Comparison of ENCODE assay signal across 10 cellular contexts in the genomic region with DNA sequence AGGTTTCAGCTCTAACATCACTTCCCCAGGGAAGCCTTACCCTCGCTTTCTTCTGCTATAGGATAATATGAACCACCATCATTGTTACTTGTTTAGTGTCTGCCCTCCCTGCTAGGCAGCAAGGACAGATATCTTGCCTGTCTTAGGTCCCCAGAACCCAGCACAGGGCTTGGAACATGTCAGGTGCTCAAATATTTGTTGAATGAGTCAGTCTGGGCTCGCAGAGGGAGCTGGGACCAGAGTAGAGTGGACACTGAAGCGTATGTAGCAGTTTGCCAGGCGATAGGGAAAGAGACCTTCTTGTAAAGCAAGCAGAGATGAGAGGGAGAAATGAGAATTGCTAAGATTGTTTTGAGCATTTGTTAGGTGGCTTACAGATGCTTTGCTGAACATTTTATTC. TPM values are rescaled to one million over a fixed set of nuclear protein-coding genes. Genes with fewer than 3 reads are reported as not detected.
A peak's percentile ranks its signal among the peaks of the same experiment; 100 is the strongest.
DNase-seq lines count a peak whose midpoint lies in the region; ATAC-seq, FAIRE-seq and TF ChIP-seq lines count a peak whose summit lies in the region.
"Had no signal": no experiment of that assay in that cellular context is flagged by ENCODE, and none has a peak within 500 bp of the region (broad histone marks: within the 10 kb centered on the region; RNA-seq: fewer than 3 reads in every experiment).

No MANE protein-coding gene starts in this region.

- intact Hi-C loops in Panc1 (cut with micrococcal nuclease; ENCODE audit: unreplicated experiment): no loop called here

- no peaks in the 10 kb centered on the region for H3K27me3 Mint-ChIP-seq in osteocyte (ENCODE audit: unreplicated experiment)
- H3K27me3 Mint-ChIP-seq: central memory CD8-positive, alpha-beta T cell had no signal

- peak overlapping the region; percentile 0 for H3K4me2 ChIP-seq in parathyroid adenoma (ENCODE audit: low read length)

- CTCF ChIA-PET in Panc1 (lab: Charles Lee): no interaction called here

- peaks cover 5% of the 10 kb centered on the region for H3K4me1 Mint-ChIP-seq in osteocyte (ENCODE audit: unreplicated experiment)

- POLR2A ChIA-PET in Panc1 (lab: Charles Lee): no interaction called here

- no peak overlapping the region for H3K4me3 ChIP-seq in Panc1 (ENCODE audit: low read depth in 2 of 2, low read length in 2 of 2)
- no peak overlapping the region for H3K4me3 ChIP-seq in fibroblast of villous mesenchyme (ENCODE audit: low read depth, low read length)
- H3K4me3 ChIP-seq in parathyroid adenoma (ENCODE audit: low read depth, low read length): no peak overlapping the region

- H3K4me3 Mint-ChIP-seq in osteocyte (ENCODE audit: unreplicated experiment): no peak overlapping the region
- H3K4me3 Mint-ChIP-seq: central memory CD8-positive, alpha-beta T cell; T-helper 1 cell treated with Interleukin-12 subunit alpha and Interleukin-12 subunit beta and Interleukin-4 antibody, amounts not matched to agents 30 μg/mL and 1 μg/mL, for 36 hours had no signal

- H3K9me3 ChIP-seq in Panc1 (ENCODE audit: control insufficient read depth, insufficient read depth, low read depth, low read length) (no peaks in the 10 kb centered on the region), parathyroid adenoma (ENCODE audit: control insufficient read depth, low read length) (no peaks in the 10 kb centered on the region)

- no peak overlapping the region for H3K27ac Mint-ChIP-seq in osteocyte (ENCODE audit: unreplicated experiment)
- H3K27ac Mint-ChIP-seq: T-helper 1 cell treated with Interleukin-12 subunit alpha and Interleukin-12 subunit beta and Interleukin-4 antibody, amounts not matched to agents 30 μg/mL and 1 μg/mL, for 36 hours had no signal

- BruUV-seq in Panc1 (replicated peaks; lab: Mats Ljungman, UMichigan): no TSS peak

- H3K79me2 ChIP-seq in parathyroid adenoma: peaks cover 10% of the 10 kb centered on the region

- 0 out of 2 replicates have a peak, but pooled peaks have one; percentile 49 for ATAC-seq in Panc1
- ATAC-seq in HG02678 (IDR thresholded peaks at IDR 0.05; ENCODE audit: unreplicated experiment): no peak
- ATAC-seq in HG02852 (IDR thresholded peaks at IDR 0.05; ENCODE audit: unreplicated experiment): no peak

- in situ Hi-C loops in Panc1 (cut with HindIII; ENCODE audit: low pct_unique_long_range_greater_than_20kb, low sequenced_read_pairs): no loop called here

- FAIRE-seq in GM19239 (lab: Jason Lieb, UNC): peak; percentile 26

- H2AFZ ChIP-seq in parathyroid adenoma: no peak overlapping the region

- H3K36me3 ChIP-seq in Panc1 (ENCODE audit: control insufficient read depth, insufficient read depth, low read length) (no peaks in the 10 kb centered on the region), parathyroid adenoma (ENCODE audit: control insufficient read depth, insufficient read depth, low read length) (no peaks in the 10 kb centered on the region)

- TF ChIP-seq CTCF in Panc1 (IDR thresholded peaks at IDR 0.05): no peak
- no peak for TF ChIP-seq CTCF in fibroblast of villous mesenchyme (IDR thresholded peaks at IDR 0.05; ENCODE audit: insufficient read depth, low read depth, low read length)
- TF ChIP-seq CTCF in parathyroid adenoma (IDR thresholded peaks at IDR 0.05): no peak
- no peak for TF ChIP-seq CTCF in osteocyte (IDR thresholded peaks at IDR 0.05)

- H3K4me1 ChIP-seq in Panc1 (ENCODE audit: control insufficient read depth, insufficient read depth, low read length) (no peaks in the 10 kb centered on the region), parathyroid adenoma (peaks cover 23% of the 10 kb centered on the region)

- H3K36me3 Mint-ChIP-seq in osteocyte (ENCODE audit: unreplicated experiment): peaks cover 5% of the 10 kb centered on the region

- H3K9ac ChIP-seq in parathyroid adenoma: no peak overlapping the region

- no peak overlapping the region for H3K27ac ChIP-seq in Panc1 (ENCODE audit: low read length)
- H3K27ac ChIP-seq in parathyroid adenoma: no peak overlapping the region

- H3K27me3 ChIP-seq in Panc1 (ENCODE audit: control insufficient read depth, insufficient read depth, low read length) (no peaks in the 10 kb centered on the region), parathyroid adenoma (ENCODE audit: control insufficient read depth, insufficient read depth, low read length) (no peaks in the 10 kb centered on the region)

- no peaks in the 10 kb centered on the region for H3K9me3 Mint-ChIP-seq in osteocyte (ENCODE audit: unreplicated experiment)
- H3K9me3 Mint-ChIP-seq: central memory CD8-positive, alpha-beta T cell; T-helper 1 cell treated with Interleukin-12 subunit alpha and Interleukin-12 subunit beta and Interleukin-4 antibody, amounts not matched to agents 30 μg/mL and 1 μg/mL, for 36 hours had no signal

- DNase-seq in GM19239 (ENCODE audit: insufficient read length, low spot score) (no peak), Panc1 (ENCODE audit: low read depth, low spot score) (no peak), fibroblast of villous mesenchyme (ENCODE audit: low read depth) (peak; percentile 50), Ammon's horn (ENCODE audit: low spot score) (no peak), osteocyte (ENCODE audit: extremely low spot score, unreplicated experiment) (no peak)

RNA-seq across cellular contexts. Expression of a gene that starts 11.7 kb away (rescaled TPM):
- total RNA-seq in Panc1 (2021; ENCODE audit: unreplicated experiment) (11.2 TPM), fibroblast of villous mesenchyme (21.2 and 24.8 TPM in 2 replicates), osteocyte (12.5 and 19.8 TPM in 2 replicates)
- polyA plus RNA-seq in Panc1 (2012; ENCODE audit: insufficient read length): 37.0 TPM

RNA-seq across cellular contexts. Expression of a gene that starts 12.1 kb away (rescaled TPM):
- total RNA-seq in Panc1 (2021; ENCODE audit: unreplicated experiment): 25.2 TPM
- 35.9 TPM for polyA plus RNA-seq in Panc1 (2012; ENCODE audit: insufficient read length)
- total RNA-seq in fibroblast of villous mesenchyme: 12.5 and 15.1 TPM in 2 replicates
- total RNA-seq in osteocyte: 10.6 and 11.6 TPM in 2 replicates

RNA-seq across cellular contexts. Expression of a gene that starts 17.9 kb away (rescaled TPM):
- total RNA-seq in Panc1 (2021; ENCODE audit: unreplicated experiment): 0.10 TPM
- not detected for polyA plus RNA-seq in Panc1 (2012; ENCODE audit: insufficient read length)
- total RNA-seq in fibroblast of villous mesenchyme: 0.86 and 1.6 TPM in 2 replicates
- 0.35 and 1.5 TPM in 2 replicates for total RNA-seq in osteocyte

RNA-seq across cellular contexts. Expression of a gene that starts 30.4 kb away (rescaled TPM):
- 37.5 TPM for total RNA-seq in Panc1 (2021; ENCODE audit: unreplicated experiment)
- 41.6 TPM for polyA plus RNA-seq in Panc1 (2012; ENCODE audit: insufficient read length)
- total RNA-seq in fibroblast of villous mesenchyme: 39.3 and 43.2 TPM in 2 replicates
- total RNA-seq in osteocyte: 33.3 and 33.8 TPM in 2 replicates

RNA-seq across cellular contexts. Expression of a gene that starts 33.0 kb away (rescaled TPM):
- 4.4 TPM for total RNA-seq in Panc1 (2021; ENCODE audit: unreplicated experiment)
- 4.3 TPM for polyA plus RNA-seq in Panc1 (2012; ENCODE audit: insufficient read length)
- 2.6 and 5.5 TPM in 2 replicates for total RNA-seq in fibroblast of villous mesenchyme
- total RNA-seq in osteocyte: 8.5 and 9.2 TPM in 2 replicates
